ENCODE assay signal across 27 cellular contexts in the genomic region with DNA sequence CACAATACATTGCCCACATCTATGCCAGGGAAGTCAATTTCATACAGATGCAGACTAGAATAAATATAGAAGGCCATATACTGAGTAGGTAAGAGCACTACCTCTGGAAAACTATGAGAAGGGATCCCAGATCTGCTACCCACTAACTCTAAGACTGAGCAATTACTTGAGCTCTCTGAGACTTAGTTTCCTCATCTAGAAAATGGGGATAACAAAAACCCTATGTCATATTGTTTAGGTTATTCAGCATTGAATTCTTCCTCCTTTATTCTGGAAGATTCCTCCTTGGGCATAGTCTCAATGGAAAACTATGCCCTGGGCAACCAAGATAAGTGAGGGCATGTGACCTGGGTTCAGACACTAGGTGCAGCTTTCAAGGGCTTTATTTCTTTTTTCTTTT.
"Had no signal": no experiment of that assay in that cellular context is flagged by ENCODE, and none has a peak within 500 bp of the region (broad histone marks: within the 10 kb centered on the region; RNA-seq: fewer than 3 reads in every experiment).

No MANE protein-coding gene starts in this region.

- H3K36me3 ChIP-seq: esophagus squamous epithelium, gastrocnemius medialis, heart right ventricle, left lung, lower lobe of right lung had no signal

- FAIRE-seq: colon, endometrium, islet of Langerhans, keratinocyte had no signal

- H3K9me3 Mint-ChIP-seq: dendritic cell treated with granulocyte-macrophage colony-stimulating factor and Interleukin-4, amounts not matched to agents 40 ng/mL and 50 ng/mL, for 4 days; effector memory CD8-positive, alpha-beta T cell; endodermal cell; mesothelial cell of epicardium; naive B cell had no signal

- H3K4me3 ChIP-seq: esophagus squamous epithelium, gastrocnemius medialis, heart right ventricle, left lung, lower lobe of right lung, mucosa of descending colon had no signal

- DNase-seq: cortex of kidney; effector CD8-positive, alpha-beta T cell; effector memory CD8-positive, alpha-beta T cell; endodermal cell; erythroblast; esophagus squamous epithelium; foreskin fibroblast; foreskin melanocyte; gastrocnemius medialis; glutamatergic neuron; heart right ventricle; hippocampal formation; left cardiac atrium; left lung; left ventricle myocardium superior; lower lobe of right lung; mesenchymal stem cell; mucosa of descending colon; naive B cell had no signal

- H3K36me3 Mint-ChIP-seq: mesothelial cell of epicardium, naive B cell had no signal

- H3K27me3 Mint-ChIP-seq: dendritic cell treated with granulocyte-macrophage colony-stimulating factor and Interleukin-4, amounts not matched to agents 40 ng/mL and 50 ng/mL, for 4 days; effector memory CD8-positive, alpha-beta T cell; naive B cell had no signal

- H3K4me3 Mint-ChIP-seq: dendritic cell treated with granulocyte-macrophage colony-stimulating factor and Interleukin-4, amounts not matched to agents 40 ng/mL and 50 ng/mL, for 4 days; effector memory CD8-positive, alpha-beta T cell; endodermal cell; mesothelial cell of epicardium had no signal

- H3K27ac ChIP-seq: epithelial cell of prostate, esophagus squamous epithelium, gastrocnemius medialis, heart right ventricle, left lung, lower lobe of right lung had no signal

- H3K9me3 ChIP-seq: esophagus squamous epithelium, gastrocnemius medialis, heart right ventricle, left lung, lower lobe of right lung, mucosa of descending colon had no signal

- ATAC-seq: effector memory CD8-positive, alpha-beta T cell; esophagus mucosa; gastrocnemius medialis; heart right ventricle; left cardiac atrium; left lung; left ventricle myocardium superior; lower lobe of right lung; mucosa of descending colon had no signal

- H3K27me3 ChIP-seq: esophagus squamous epithelium, gastrocnemius medialis, heart right ventricle, left lung had no signal

- H3K27ac Mint-ChIP-seq: dendritic cell treated with granulocyte-macrophage colony-stimulating factor and Interleukin-4, amounts not matched to agents 40 ng/mL and 50 ng/mL, for 4 days; effector memory CD8-positive, alpha-beta T cell; endodermal cell; mesothelial cell of epicardium had no signal

- H3K4me1 Mint-ChIP-seq: endodermal cell had no signal
